In genomic region chr14:81638656-81639055, GRCh38 we compare ENCODE assay signal across 21 cellular contexts.
"Had no signal": no experiment of that assay in that cellular context is flagged by ENCODE, and none has a peak within 500 bp of the region (broad histone marks: within the 10 kb centered on the region; RNA-seq: fewer than 3 reads in every experiment).

No MANE protein-coding gene starts in this region.

- H3K4me3 Mint-ChIP-seq: memory B cell; naive B cell; natural killer cell treated with Interleukin-12 subunit alpha and Interleukin-12 subunit beta and Interleukin-15 and Interleukin-18, amount 100 ng/mL, for 72 hours; stimulated activated effector memory CD8-positive, alpha-beta T cell treated with anti-CD3 and anti-CD28 coated beads, Interleukin-12 subunit alpha, Interleukin-12 subunit beta, amount 100 ng/mL, for 72 hours had no signal

- H3K27ac ChIP-seq: dorsolateral prefrontal cortex, gastrocnemius medialis, prostate gland, right atrium auricular region, stomach, thyroid gland had no signal

- ATAC-seq: gastrocnemius medialis; left lobe of liver; natural killer cell treated with Interleukin-12 subunit alpha and Interleukin-12 subunit beta and Interleukin-15 and Interleukin-18, amount 100 ng/mL, for 72 hours; sciatic nerve; stimulated activated effector memory CD8-positive, alpha-beta T cell treated with anti-CD3 and anti-CD28 coated beads, Interleukin-12 subunit alpha, Interleukin-12 subunit beta, amount 100 ng/mL, for 72 hours had no signal

- H3K4me1 ChIP-seq: gastrocnemius medialis, prostate gland, stomach, thyroid gland had no signal

- DNase-seq: dorsolateral prefrontal cortex; effector CD4-positive, alpha-beta T cell; gastrocnemius medialis; head of caudate nucleus; kidney; naive B cell; nucleus accumbens; stimulated activated CD4-positive, alpha-beta T cell treated with anti-CD3 and anti-CD28 coated beads, Interleukin-2, amount 100 ng/mL, for 24 hours; stimulated activated CD4-positive, alpha-beta T cell treated with anti-CD3 and anti-CD28 coated beads, Interleukin-4, amount 100 ng/mL, for 24 hours; stimulated activated naive CD4-positive, alpha-beta T cell treated with Interleukin-2 at 50 U/mL for 16 hours; stomach; trophoblast cell had no signal

- H3K36me3 Mint-ChIP-seq: memory B cell; naive B cell; natural killer cell treated with Interleukin-12 subunit alpha and Interleukin-12 subunit beta and Interleukin-15 and Interleukin-18, amount 100 ng/mL, for 72 hours; stimulated activated effector memory CD8-positive, alpha-beta T cell treated with anti-CD3 and anti-CD28 coated beads, Interleukin-12 subunit alpha, Interleukin-12 subunit beta, amount 100 ng/mL, for 72 hours had no signal

- H3K9me3 ChIP-seq: gastrocnemius medialis, prostate gland, right atrium auricular region, stomach, thyroid gland had no signal

- H3K27me3 Mint-ChIP-seq: memory B cell had no signal

- H3K4me3 ChIP-seq: dorsolateral prefrontal cortex, gastrocnemius medialis, lung, prostate gland, right atrium auricular region, stomach, thyroid gland had no signal

- H3K27me3 ChIP-seq: dorsolateral prefrontal cortex, gastrocnemius medialis, right atrium auricular region, stomach, thyroid gland had no signal

- H3K36me3 ChIP-seq: gastrocnemius medialis, prostate gland, right atrium auricular region, stomach, thyroid gland had no signal

- H3K27ac Mint-ChIP-seq: memory B cell; naive B cell; natural killer cell treated with Interleukin-12 subunit alpha and Interleukin-12 subunit beta and Interleukin-15 and Interleukin-18, amount 100 ng/mL, for 72 hours; stimulated activated effector memory CD8-positive, alpha-beta T cell treated with anti-CD3 and anti-CD28 coated beads, Interleukin-12 subunit alpha, Interleukin-12 subunit beta, amount 100 ng/mL, for 72 hours had no signal

- H3K4me1 Mint-ChIP-seq: memory B cell; naive B cell; stimulated activated effector memory CD8-positive, alpha-beta T cell treated with anti-CD3 and anti-CD28 coated beads, Interleukin-12 subunit alpha, Interleukin-12 subunit beta, amount 100 ng/mL, for 72 hours had no signal
